24 cellular contexts compared by ENCODE assay signal in the genomic region with DNA sequence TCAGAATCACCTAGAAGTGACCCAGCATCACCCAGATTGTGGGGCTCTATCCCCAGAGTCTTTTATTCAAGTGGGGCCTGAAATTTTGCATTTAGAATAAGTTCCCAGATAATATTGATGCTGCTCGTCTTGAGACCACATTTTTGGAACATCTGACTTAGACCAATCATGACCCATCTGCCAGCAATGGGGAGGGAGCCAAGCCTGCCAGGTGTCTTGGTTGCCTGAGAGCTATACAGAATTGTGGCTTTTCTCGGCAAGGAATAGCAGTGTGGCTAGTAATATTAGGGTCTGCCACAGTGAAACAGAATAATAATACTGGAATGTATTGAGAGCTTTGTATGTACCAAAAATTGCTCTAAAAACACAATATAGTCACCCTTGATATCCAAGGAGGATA. TPM values are rescaled to one million over a fixed set of nuclear protein-coding genes. Genes with fewer than 3 reads are reported as not detected.
"Had no signal": no experiment of that assay in that cellular context is flagged by ENCODE, and none has a peak within 500 bp of the region (broad histone marks: within the 10 kb centered on the region; RNA-seq: fewer than 3 reads in every experiment).

No MANE protein-coding gene starts in this region.

- H3K4me3 Mint-ChIP-seq: IgD-negative memory B cell had no signal

- H3K27ac Mint-ChIP-seq: IgD-negative memory B cell had no signal

- ATAC-seq: K562, Panc1, PC-3, Right ventricle myocardium inferior, SK-N-SH treated with all-trans-retinoic acid at 6 μM for 48 hours had no signal

- H3K9me3 Mint-ChIP-seq: IgD-negative memory B cell had no signal

- DNase-seq: Kasumi-1; MM.1S; NCI-H1105 treated with DMSO at 0.1 percent for 48 hours; NCI-H1417 treated with DMSO at 0.1 percent for 48 hours; NCI-H146; NCI-H1694 treated with DMSO at 0.1 percent for 48 hours; NCI-H1930; NCI-H2081; NCI-H2107; NCI-H2227 treated with DMSO at 0.1 percent for 48 hours; NCI-H526 treated with DMSO at 0.1 percent for 48 hours; NCI-H748 treated with DMSO at 0.1 percent for 48 hours; NK-92 treated with Interleukin-12 subunit alpha and Interleukin-12 subunit beta, amount 100 ng/mL, for 24 hours; PC-3; SHP77 treated with DMSO at 0.1 percent for 48 hours; SJCRH30; T-helper 1 cell had no signal

RNA-seq across cellular contexts. Expression of gene RGS8, which starts 31.1 kb away (rescaled TPM):
- total RNA-seq: K562, M059J, NCI-H460, PC-3, Right ventricle myocardium inferior had no signal
